ENCODE assay signal across 21 cellular contexts in genomic region chr6:164531745-164532144, GRCh38.
DNase-seq lines count a peak whose midpoint lies in the region; ATAC-seq and TF ChIP-seq lines count a peak whose summit lies in the region.
"Had no signal": no experiment of that assay in that cellular context is flagged by ENCODE, and none has a peak within 500 bp of the region (broad histone marks: within the 10 kb centered on the region; RNA-seq: fewer than 3 reads in every experiment).

No MANE protein-coding gene starts in this region.

- peaks cover 23% of the 10 kb centered on the region for H3K4me1 ChIP-seq in Karpas-422 (ENCODE audit: low read length)
- H3K4me1 ChIP-seq in endodermal cell (ENCODE audit: control insufficient read depth, insufficient read depth, low read length) = peaks cover 8% of the 10 kb centered on the region
- no peaks in the 10 kb centered on the region for H3K4me1 ChIP-seq in esophagus muscularis mucosa
- H3K4me1 ChIP-seq: BLaER1 treated with 17β-estradiol and CSF1 and Interleukin-3, amounts not matched to agents 10 nM and 100 nM; HAP-1 had no signal

- no peak for TF ChIP-seq EP300 in esophagus muscularis mucosa (IDR thresholded peaks at IDR 0.05)

- no peaks in the 10 kb centered on the region for H3K27me3 Mint-ChIP-seq in endodermal cell (ENCODE audit: insufficient read depth)
- no peaks in the 10 kb centered on the region for H3K27me3 Mint-ChIP-seq in activated T-cell treated with anti-CD3 and anti-CD28 coated beads, Interleukin-2, amount 50 U/mL, for 72 hours (ENCODE audit: low read depth)
- H3K27me3 Mint-ChIP-seq in activated CD4-positive, alpha-beta memory T cell treated with anti-CD3 and anti-CD28 coated beads for 36 hours = no peaks in the 10 kb centered on the region
- H3K27me3 Mint-ChIP-seq: CD4-positive, alpha-beta memory T cell had no signal

- no peak for ATAC-seq in activated T-cell treated with anti-CD3 and anti-CD28 coated beads, Interleukin-2, amount 50 U/mL, for 72 hours (replicated peaks in 1 of 2)
- ATAC-seq: GM23338 had no signal

- WGBS in endodermal cell (ENCODE audit: insufficient coverage in 1 of 2, insufficient read length in 1 of 2), 2 experiments = 86 to 100% methylated on average over 2 to 4 of the region's 4 CpGs
- WGBS in esophagus muscularis mucosa = 82% methylated on average over 4 of the region's 4 CpGs

- H3K4me3 ChIP-seq in Karpas-422 (ENCODE audit: low read length) = 0 out of 2 replicates have a peak overlapping the region, but pooled peaks have one; percentile 8
- H3K4me3 ChIP-seq in astrocyte of the spinal cord (ENCODE audit: low read depth, low read length) = no peak overlapping the region
- no peak overlapping the region for H3K4me3 ChIP-seq in retinal pigment epithelial cell (ENCODE audit: low read length)
- no peak overlapping the region for H3K4me3 ChIP-seq in endodermal cell (ENCODE audit: low read length)
- no peak overlapping the region for H3K4me3 ChIP-seq in esophagus muscularis mucosa
- H3K4me3 ChIP-seq: BLaER1 treated with 17β-estradiol and CSF1 and Interleukin-3, amounts not matched to agents 10 nM and 100 nM; GM23338; HAP-1 had no signal

- CTCF ChIA-PET in activated CD4-positive, alpha-beta memory T cell treated with anti-CD3 and anti-CD28 coated beads for 36 hours (lab: Charles Lee) = no interaction called here

- no peaks in the 10 kb centered on the region for H3K27me3 ChIP-seq in Karpas-422 (ENCODE audit: low read length)
- H3K27me3 ChIP-seq in endodermal cell (ENCODE audit: control insufficient read depth, insufficient read depth, low read length, poor library complexity, severe bottlenecking) = no peaks in the 10 kb centered on the region
- H3K27me3 ChIP-seq in esophagus muscularis mucosa = no peaks in the 10 kb centered on the region
- H3K27me3 ChIP-seq: BLaER1 treated with 17β-estradiol and CSF1 and Interleukin-3, amounts not matched to agents 10 nM and 100 nM had no signal

- no peak for TF ChIP-seq CTCF in astrocyte of the spinal cord (IDR thresholded peaks at IDR 0.05; ENCODE audit: low read depth, low read length)
- no peak for TF ChIP-seq CTCF in retinal pigment epithelial cell (conservative IDR thresholded peaks at IDR 0.05; ENCODE audit: low read depth, low read length)
- no peak for TF ChIP-seq CTCF in endodermal cell (conservative IDR thresholded peaks at IDR 0.05)
- TF ChIP-seq CTCF in esophagus muscularis mucosa (IDR thresholded peaks at IDR 0.05) = no peak

- H3K27ac Mint-ChIP-seq in endodermal cell = no peak overlapping the region
- H3K27ac Mint-ChIP-seq in activated T-cell treated with anti-CD3 and anti-CD28 coated beads, Interleukin-2, amount 50 U/mL, for 72 hours = no peak overlapping the region
- H3K27ac Mint-ChIP-seq in activated CD4-positive, alpha-beta memory T cell treated with anti-CD3 and anti-CD28 coated beads for 36 hours = no peak overlapping the region
- H3K27ac Mint-ChIP-seq: CD4-positive, alpha-beta memory T cell; GM23338 had no signal

- in situ Hi-C loops in astrocyte of the spinal cord (cut with HindIII; ENCODE audit: low sequenced_read_pairs) = no loop called here

- H3K36me3 ChIP-seq in Karpas-422 (ENCODE audit: insufficient read depth, low read length) (no peaks in the 10 kb centered on the region), endodermal cell (ENCODE audit: control insufficient read depth, insufficient read depth, low read length) (no peaks in the 10 kb centered on the region), esophagus muscularis mucosa (no peaks in the 10 kb centered on the region)
- H3K36me3 ChIP-seq: BLaER1 treated with 17β-estradiol and CSF1 and Interleukin-3, amounts not matched to agents 10 nM and 100 nM; HAP-1 had no signal

- H3K4me3 Mint-ChIP-seq in endodermal cell = no peak overlapping the region
- no peak overlapping the region for H3K4me3 Mint-ChIP-seq in activated T-cell treated with anti-CD3 and anti-CD28 coated beads, Interleukin-2, amount 50 U/mL, for 72 hours
- no peak overlapping the region for H3K4me3 Mint-ChIP-seq in activated CD4-positive, alpha-beta memory T cell treated with anti-CD3 and anti-CD28 coated beads for 36 hours
- H3K4me3 Mint-ChIP-seq: CD4-positive, alpha-beta memory T cell; GM23338 had no signal

- no peaks in the 10 kb centered on the region for H3K4me1 Mint-ChIP-seq in endodermal cell
- no peaks in the 10 kb centered on the region for H3K4me1 Mint-ChIP-seq in activated T-cell treated with anti-CD3 and anti-CD28 coated beads, Interleukin-2, amount 50 U/mL, for 72 hours (ENCODE audit: low read depth)
- no peaks in the 10 kb centered on the region for H3K4me1 Mint-ChIP-seq in activated CD4-positive, alpha-beta memory T cell treated with anti-CD3 and anti-CD28 coated beads for 36 hours (ENCODE audit: low read depth)
- H3K4me1 Mint-ChIP-seq: CD4-positive, alpha-beta memory T cell had no signal

- POLR2A ChIA-PET in activated CD4-positive, alpha-beta memory T cell treated with anti-CD3 and anti-CD28 coated beads for 36 hours (lab: Charles Lee) = no interaction called here

- intact Hi-C loops in esophagus muscularis mucosa (cut with DNase I) = no loop called here
- intact Hi-C loops in activated CD4-positive, alpha-beta memory T cell treated with anti-CD3 and anti-CD28 coated beads for 36 hours (cut with micrococcal nuclease) = no loop called here

- H3K9me2 ChIP-seq in Karpas-422 (replicated peaks; ENCODE audit: insufficient read depth, low read length) = no peaks in the 10 kb centered on the region

- no peak overlapping the region; the same call in 1 of the 2 replicates for H2AFZ ChIP-seq in Karpas-422 (ENCODE audit: low read length)
- H2AFZ ChIP-seq: GM23338 had no signal

- H3K79me2 ChIP-seq in Karpas-422 (ENCODE audit: low read length) = no peaks in the 10 kb centered on the region

- H3K9ac ChIP-seq in Karpas-422 (ENCODE audit: low read length) (no peak overlapping the region), endodermal cell (ENCODE audit: extremely low read depth, low read length, poor library complexity, severe bottlenecking) (no peak overlapping the region)
- H3K9ac ChIP-seq: BLaER1 treated with 17β-estradiol and CSF1 and Interleukin-3, amounts not matched to agents 10 nM and 100 nM had no signal

- no peaks in the 10 kb centered on the region for H4K20me1 ChIP-seq in Karpas-422 (ENCODE audit: insufficient read depth, low read depth, low read length)
- H4K20me1 ChIP-seq: BLaER1 treated with 17β-estradiol and CSF1 and Interleukin-3, amounts not matched to agents 10 nM and 100 nM had no signal

- H3K27ac ChIP-seq in Karpas-422 (ENCODE audit: low read length) (no peak overlapping the region), endodermal cell (ENCODE audit: low read depth, low read length) (no peak overlapping the region), esophagus muscularis mucosa (replicated peaks in 1 of 4) (no peak overlapping the region)
- H3K27ac ChIP-seq: BLaER1 treated with 17β-estradiol and CSF1 and Interleukin-3, amounts not matched to agents 10 nM and 100 nM had no signal

- no peaks in the 10 kb centered on the region for H3K36me3 Mint-ChIP-seq in endodermal cell (ENCODE audit: low read depth)
- H3K36me3 Mint-ChIP-seq in activated T-cell treated with anti-CD3 and anti-CD28 coated beads, Interleukin-2, amount 50 U/mL, for 72 hours (ENCODE audit: insufficient read depth in 2 of 2) = peaks cover 0 to under 1% of the 10 kb centered on the region in 2 donors
- H3K36me3 Mint-ChIP-seq in activated CD4-positive, alpha-beta memory T cell treated with anti-CD3 and anti-CD28 coated beads for 36 hours = no peaks in the 10 kb centered on the region
- H3K36me3 Mint-ChIP-seq: CD4-positive, alpha-beta memory T cell had no signal

- H3K9me3 ChIP-seq in Karpas-422 (ENCODE audit: low read length) (no peaks in the 10 kb centered on the region; the same call in 1 of the 2 replicates), endodermal cell (ENCODE audit: control insufficient read depth, low read length) (peaks cover 5% of the 10 kb centered on the region), esophagus muscularis mucosa (no peaks in the 10 kb centered on the region)

- DNase-seq in Karpas-422 (no peak), astrocyte of the spinal cord (ENCODE audit: low read depth, low spot score) (peak; percentile 1), kidney tubule cell (ENCODE audit: low spot score) (peak; percentile 18), retinal pigment epithelial cell (ENCODE audit: low read depth) (peak; percentile 18), endodermal cell (no peak), esophagus muscularis mucosa (ENCODE audit: extremely low spot score) (no peak)
- no peak for DNase-seq in activated T-cell treated with anti-CD3 and anti-CD28 coated beads, Interleukin-2, amount 50 U/mL, for 72 hours
- DNase-seq in activated CD4-positive, alpha-beta memory T cell treated with anti-CD3 and anti-CD28 coated beads for 36 hours = no peak
- DNase-seq: CD4-positive, alpha-beta memory T cell; DND-41; KG1; NCI-H1694; NCI-H2081; NCI-H2171; NCI-H345; NCI-H524; NCI-H82; SHP77 had no signal

- peaks cover 5% of the 10 kb centered on the region for H3K9me3 Mint-ChIP-seq in endodermal cell
- peaks cover 4 to 8% of the 10 kb centered on the region in 2 donors for H3K9me3 Mint-ChIP-seq in activated T-cell treated with anti-CD3 and anti-CD28 coated beads, Interleukin-2, amount 50 U/mL, for 72 hours
- H3K9me3 Mint-ChIP-seq in activated CD4-positive, alpha-beta memory T cell treated with anti-CD3 and anti-CD28 coated beads for 36 hours = peaks cover 5% of the 10 kb centered on the region

- no peak overlapping the region for H3K4me2 ChIP-seq in Karpas-422 (ENCODE audit: low read depth, low read length, poor library complexity, severe bottlenecking)
- H3K4me2 ChIP-seq: BLaER1 treated with 17β-estradiol and CSF1 and Interleukin-3, amounts not matched to agents 10 nM and 100 nM; GM23338 had no signal

- TF ChIP-seq POLR2A in esophagus muscularis mucosa (IDR thresholded peaks at IDR 0.05; ENCODE audit: low read depth) = no peak

Comparison
In these comparisons a context has a peak if more than half of its experiments do, and no peak if none do; other contexts are left out.
1. DNase-seq: peak in astrocyte of the spinal cord (single experiment), kidney tubule cell (single experiment) and retinal pigment epithelial cell (single experiment); none in Karpas-422 (single experiment), endodermal cell (single experiment), activated T-cell treated with anti-CD3 and anti-CD28 coated beads, Interleukin-2, amount 50 U/mL, for 72 hours (0 of 2), esophagus muscularis mucosa (single experiment) and activated CD4-positive, alpha-beta memory T cell treated with anti-CD3 and anti-CD28 coated beads for 36 hours (single experiment).